In the genomic region with DNA sequence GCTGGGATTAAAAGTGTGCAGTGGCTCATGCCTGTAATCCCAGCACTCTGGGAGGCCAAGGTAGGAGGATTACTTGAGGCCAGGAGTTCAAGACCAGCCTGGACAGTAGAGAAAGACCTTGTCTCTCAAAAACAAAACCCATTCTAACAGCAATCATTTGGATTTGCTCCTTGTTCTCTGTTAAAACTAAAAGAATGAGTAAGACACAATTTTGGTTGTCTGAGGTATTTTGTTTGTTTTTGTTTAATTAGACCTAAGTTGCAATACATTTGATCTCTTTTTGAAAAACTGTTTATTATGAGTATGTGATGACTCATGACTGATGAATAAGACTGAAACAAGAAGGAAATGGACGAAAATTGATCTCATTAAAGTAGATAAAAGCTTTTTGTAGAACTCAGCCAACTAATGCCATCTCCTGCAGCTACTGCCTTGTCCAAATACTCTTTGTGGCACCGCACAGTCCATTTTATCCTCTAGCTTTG, we compare ENCODE assay signal across 1 cellular context.
TF ChIP-seq lines count a peak whose summit lies in the region.

No MANE protein-coding gene starts in this region.

TF ChIP-seq in GM23338, 12 proteins besides CTCF, POLR2A, EP300 and RAD21:
- TF ChIP-seq, protein P1, sequence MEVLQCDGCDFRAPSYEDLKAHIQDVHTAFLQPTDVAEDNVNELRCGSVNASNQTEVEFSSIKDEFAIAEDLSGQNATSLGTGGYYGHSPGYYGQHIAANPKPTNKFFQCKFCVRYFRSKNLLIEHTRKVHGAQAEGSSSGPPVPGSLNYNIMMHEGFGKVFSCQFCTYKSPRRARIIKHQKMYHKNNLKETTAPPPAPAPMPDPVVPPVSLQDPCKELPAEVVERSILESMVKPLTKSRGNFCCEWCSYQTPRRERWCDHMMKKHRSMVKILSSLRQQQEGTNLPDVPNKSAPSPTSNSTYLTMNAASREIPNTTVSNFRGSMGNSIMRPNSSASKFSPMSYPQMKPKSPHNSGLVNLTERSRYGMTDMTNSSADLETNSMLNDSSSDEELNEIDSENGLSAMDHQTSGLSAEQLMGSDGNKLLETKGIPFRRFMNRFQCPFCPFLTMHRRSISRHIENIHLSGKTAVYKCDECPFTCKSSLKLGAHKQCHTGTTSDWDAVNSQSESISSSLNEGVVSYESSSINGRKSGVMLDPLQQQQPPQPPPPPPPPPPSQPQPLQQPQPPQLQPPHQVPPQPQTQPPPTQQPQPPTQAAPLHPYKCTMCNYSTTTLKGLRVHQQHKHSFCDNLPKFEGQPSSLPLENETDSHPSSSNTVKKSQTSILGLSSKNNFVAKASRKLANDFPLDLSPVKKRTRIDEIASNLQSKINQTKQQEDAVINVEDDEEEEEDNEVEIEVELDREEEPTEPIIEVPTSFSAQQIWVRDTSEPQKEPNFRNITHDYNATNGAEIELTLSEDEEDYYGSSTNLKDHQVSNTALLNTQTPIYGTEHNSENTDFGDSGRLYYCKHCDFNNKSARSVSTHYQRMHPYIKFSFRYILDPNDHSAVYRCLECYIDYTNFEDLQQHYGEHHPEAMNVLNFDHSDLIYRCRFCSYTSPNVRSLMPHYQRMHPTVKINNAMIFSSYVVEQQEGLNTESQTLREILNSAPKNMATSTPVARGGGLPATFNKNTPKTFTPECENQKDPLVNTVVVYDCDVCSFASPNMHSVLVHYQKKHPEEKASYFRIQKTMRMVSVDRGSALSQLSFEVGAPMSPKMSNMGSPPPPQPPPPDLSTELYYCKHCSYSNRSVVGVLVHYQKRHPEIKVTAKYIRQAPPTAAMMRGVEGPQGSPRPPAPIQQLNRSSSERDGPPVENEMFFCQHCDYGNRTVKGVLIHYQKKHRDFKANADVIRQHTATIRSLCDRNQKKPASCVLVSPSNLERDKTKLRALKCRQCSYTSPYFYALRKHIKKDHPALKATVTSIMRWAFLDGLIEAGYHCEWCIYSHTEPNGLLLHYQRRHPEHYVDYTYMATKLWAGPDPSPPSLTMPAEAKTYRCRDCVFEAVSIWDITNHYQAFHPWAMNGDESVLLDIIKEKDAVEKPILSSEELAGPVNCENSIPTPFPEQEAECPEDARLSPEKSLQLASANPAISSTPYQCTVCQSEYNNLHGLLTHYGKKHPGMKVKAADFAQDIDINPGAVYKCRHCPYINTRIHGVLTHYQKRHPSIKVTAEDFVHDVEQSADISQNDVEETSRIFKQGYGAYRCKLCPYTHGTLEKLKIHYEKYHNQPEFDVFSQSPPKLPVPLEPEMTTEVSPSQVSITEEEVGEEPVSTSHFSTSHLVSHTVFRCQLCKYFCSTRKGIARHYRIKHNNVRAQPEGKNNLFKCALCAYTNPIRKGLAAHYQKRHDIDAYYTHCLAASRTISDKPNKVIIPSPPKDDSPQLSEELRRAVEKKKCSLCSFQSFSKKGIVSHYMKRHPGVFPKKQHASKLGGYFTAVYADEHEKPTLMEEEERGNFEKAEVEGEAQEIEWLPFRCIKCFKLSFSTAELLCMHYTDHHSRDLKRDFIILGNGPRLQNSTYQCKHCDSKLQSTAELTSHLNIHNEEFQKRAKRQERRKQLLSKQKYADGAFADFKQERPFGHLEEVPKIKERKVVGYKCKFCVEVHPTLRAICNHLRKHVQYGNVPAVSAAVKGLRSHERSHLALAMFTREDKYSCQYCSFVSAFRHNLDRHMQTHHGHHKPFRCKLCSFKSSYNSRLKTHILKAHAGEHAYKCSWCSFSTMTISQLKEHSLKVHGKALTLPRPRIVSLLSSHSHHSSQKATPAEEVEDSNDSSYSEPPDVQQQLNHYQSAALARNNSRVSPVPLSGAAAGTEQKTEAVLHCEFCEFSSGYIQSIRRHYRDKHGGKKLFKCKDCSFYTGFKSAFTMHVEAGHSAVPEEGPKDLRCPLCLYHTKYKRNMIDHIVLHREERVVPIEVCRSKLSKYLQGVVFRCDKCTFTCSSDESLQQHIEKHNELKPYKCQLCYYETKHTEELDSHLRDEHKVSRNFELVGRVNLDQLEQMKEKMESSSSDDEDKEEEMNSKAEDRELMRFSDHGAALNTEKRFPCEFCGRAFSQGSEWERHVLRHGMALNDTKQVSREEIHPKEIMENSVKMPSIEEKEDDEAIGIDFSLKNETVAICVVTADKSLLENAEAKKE (CRISPR knock-in tag; IDR thresholded peaks at IDR 0.05): no peak
- TF ChIP-seq CREB1 (CRISPR knock-in tag; IDR thresholded peaks at IDR 0.05; ENCODE audit: low read depth): no peak
- TF ChIP-seq ETS1 (IDR thresholded peaks at IDR 0.05): no peak
- TF ChIP-seq EZH2 (IDR thresholded peaks at IDR 0.05; ENCODE audit: low read depth, unreplicated experiment): no peak
- TF ChIP-seq ZNF331 (CRISPR knock-in tag; IDR thresholded peaks at IDR 0.05; ENCODE audit: low read depth): no peak
- no peak for TF ChIP-seq JUNB (IDR thresholded peaks at IDR 0.05; ENCODE audit: unreplicated experiment)
- TF ChIP-seq ZNF114 (CRISPR knock-in tag; IDR thresholded peaks at IDR 0.05): no peak
